8 cellular contexts compared by ENCODE assay signal in the genomic region with DNA sequence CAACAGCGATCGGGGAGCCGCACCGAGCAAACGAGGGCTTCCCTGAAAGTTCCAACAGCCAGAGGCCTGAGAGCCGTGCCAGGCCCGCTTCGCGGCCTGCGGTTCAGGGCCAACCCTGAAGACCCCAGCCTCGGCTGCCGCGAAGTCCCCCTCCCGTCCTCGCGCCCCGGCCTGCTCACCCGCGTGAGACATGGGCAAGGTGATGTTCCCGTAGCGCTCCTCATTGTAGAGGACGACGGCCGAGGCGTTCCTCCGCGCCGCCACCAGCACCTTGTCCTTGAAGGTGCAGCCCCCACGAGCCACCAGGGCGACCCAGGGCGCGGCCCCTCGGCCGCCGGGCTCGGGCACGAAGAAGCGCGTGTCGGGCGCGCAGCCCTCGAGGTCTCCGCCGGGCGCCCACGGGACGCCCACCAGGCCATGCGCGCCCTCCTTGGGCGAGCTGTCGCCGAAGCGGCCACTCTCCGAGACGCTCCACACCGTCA. TPM values are rescaled to one million over a fixed set of nuclear protein-coding genes. Genes with fewer than 3 reads are reported as not detected.
DNase-seq lines count a peak whose midpoint lies in the region; ATAC-seq and TF ChIP-seq lines count a peak whose summit lies in the region.

No MANE protein-coding gene starts in this region.

- no peak for TF ChIP-seq CTCF in C4-2B (conservative IDR thresholded peaks at IDR 0.05)
- no peak for TF ChIP-seq CTCF in fibroblast of villous mesenchyme (IDR thresholded peaks at IDR 0.05; ENCODE audit: insufficient read depth, low read depth, low read length)
- TF ChIP-seq CTCF in osteoblast (IDR thresholded peaks at IDR 0.05; ENCODE audit: extremely low read depth, low read depth, low read length) = no peak

- H3K4me3 ChIP-seq in fibroblast of villous mesenchyme (ENCODE audit: low read depth, low read length) = peak overlapping the region; percentile 85
- H3K4me3 ChIP-seq in osteoblast (ENCODE audit: insufficient read depth, low read length) = peak overlapping the region; percentile 87

- DNase-seq in HT-29 (ENCODE audit: low spot score) (peak; percentile 26), fibroblast of villous mesenchyme (ENCODE audit: low read depth) (no peak), osteoblast (ENCODE audit: insufficient read length, low spot score, missing footprints) (no peak), pons (ENCODE audit: low spot score) (no peak), NCI-H1694 (lab: John Stamatoyannopoulos, UW) (no peak)
- peak; percentile 28 for DNase-seq in activated T-cell treated with anti-CD3 and anti-CD28 coated beads, Interleukin-2, amount 50 U/mL, for 4 hours

- peak overlapping the region; percentile 96 for H3K4me2 ChIP-seq in osteoblast (ENCODE audit: insufficient read depth, low read length)

- peaks cover 57% of the 10 kb centered on the region for H3K79me2 ChIP-seq in osteoblast (ENCODE audit: insufficient read depth, low read length)

- H3K27me3 ChIP-seq in osteoblast (ENCODE audit: insufficient read depth, low read length) = no peaks in the 10 kb centered on the region

- peaks cover 22% of the 10 kb centered on the region for H3K36me3 Mint-ChIP-seq in activated T-cell treated with anti-CD3 and anti-CD28 coated beads, Interleukin-2, amount 50 U/mL, for 4 hours (ENCODE audit: insufficient read depth)

- no peaks in the 10 kb centered on the region for H3K9me3 ChIP-seq in osteoblast (ENCODE audit: low read depth, low read length)

- H3K27me3 Mint-ChIP-seq in activated T-cell treated with anti-CD3 and anti-CD28 coated beads, Interleukin-2, amount 50 U/mL, for 4 hours (ENCODE audit: low read depth) = no peaks in the 10 kb centered on the region

- H3K27ac ChIP-seq in C4-2B (peak overlapping the region; percentile 90), osteoblast (ENCODE audit: low read depth, low read length) (peak overlapping the region; percentile 64)

- peaks cover 37% of the 10 kb centered on the region for H4K20me1 ChIP-seq in osteoblast (ENCODE audit: insufficient read depth, low read length)

- H3K4me1 ChIP-seq in osteoblast (ENCODE audit: insufficient read depth, low read length) = peaks cover 21% of the 10 kb centered on the region

- no peaks in the 10 kb centered on the region for H3K36me3 ChIP-seq in osteoblast (ENCODE audit: insufficient read depth, low read length)

- H3K9me3 Mint-ChIP-seq in activated T-cell treated with anti-CD3 and anti-CD28 coated beads, Interleukin-2, amount 50 U/mL, for 4 hours = no peaks in the 10 kb centered on the region

- peaks cover 81% of the 10 kb centered on the region for H3K4me1 Mint-ChIP-seq in activated T-cell treated with anti-CD3 and anti-CD28 coated beads, Interleukin-2, amount 50 U/mL, for 4 hours (ENCODE audit: low read depth)

- ATAC-seq in GM19467 (IDR thresholded peaks at IDR 0.05; ENCODE audit: unreplicated experiment) = peak; percentile 10
- peak; percentile 6 to 7 for ATAC-seq in activated T-cell treated with anti-CD3 and anti-CD28 coated beads, Interleukin-2, amount 50 U/mL, for 4 hours

- H3K4me3 Mint-ChIP-seq in activated T-cell treated with anti-CD3 and anti-CD28 coated beads, Interleukin-2, amount 50 U/mL, for 4 hours = peak overlapping the region; percentile 97

- H2AFZ ChIP-seq in osteoblast (ENCODE audit: low read length) = peak overlapping the region; percentile 77

RNA-seq across cellular contexts. Expression of a gene that starts 0.5 kb away (rescaled TPM):
- 51.2 and 53.8 TPM in 2 replicates for total RNA-seq in HT-29 (2014; rRNA removed; shearing (Covaris generic))
- 10 to 100 TPM; 27.3 to 33.3 (median 27.3) TPM for total RNA-seq in activated T-cell treated with anti-CD3 and anti-CD28 coated beads, Interleukin-2, amount 50 U/mL, for 4 hours
- 49.3 and 53.5 TPM in 2 replicates for total RNA-seq in fibroblast of villous mesenchyme
- 70.1 and 73.1 TPM in 2 replicates for total RNA-seq in osteoblast

RNA-seq across cellular contexts. Expression of a gene that starts 55.3 kb away (rescaled TPM):
- total RNA-seq in HT-29 (2014; rRNA removed; shearing (Covaris generic)) = 64.9 and 68.6 TPM in 2 replicates
- total RNA-seq in activated T-cell treated with anti-CD3 and anti-CD28 coated beads, Interleukin-2, amount 50 U/mL, for 4 hours = 10 to 100 TPM; 59.9 to 64.4 (median 61.2) TPM
- total RNA-seq in fibroblast of villous mesenchyme = 39.0 and 51.0 TPM in 2 replicates
- total RNA-seq in osteoblast = 43.4 and 45.1 TPM in 2 replicates

Comparison
In these comparisons a context has a peak if more than half of its experiments do, and no peak if none do; other contexts are left out.
1. DNase-seq: peak in HT-29 (single experiment) and activated T-cell treated with anti-CD3 and anti-CD28 coated beads, Interleukin-2, amount 50 U/mL, for 4 hours (single experiment); none in fibroblast of villous mesenchyme (single experiment), osteoblast (single experiment), pons (single experiment) and NCI-H1694 (single experiment).